1 cellular context compared by ENCODE assay signal in the genomic region with DNA sequence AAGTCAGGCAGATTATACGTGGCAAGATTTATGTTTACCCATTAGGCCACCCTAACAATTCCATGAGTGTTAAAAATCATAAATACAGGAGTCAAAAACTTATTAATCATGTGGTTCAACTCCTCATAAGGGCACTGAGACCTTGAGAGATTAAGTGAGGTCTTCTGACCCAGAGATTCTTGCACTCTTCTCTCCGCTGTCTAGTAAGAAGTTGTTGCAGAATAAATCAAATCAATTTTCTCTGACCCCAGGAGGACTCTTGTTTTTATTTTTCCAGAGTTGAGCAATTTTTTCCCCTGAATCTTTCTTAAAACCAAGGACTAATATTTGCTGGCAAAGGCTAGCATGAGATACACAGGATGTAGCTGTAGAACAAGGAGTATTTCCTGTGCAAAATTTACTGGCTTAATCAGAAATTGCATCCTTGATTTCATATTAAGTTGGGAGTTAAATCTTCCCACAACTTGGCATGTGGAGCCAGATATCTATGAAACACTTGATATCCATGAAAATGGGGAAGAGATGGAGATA.
TF ChIP-seq lines count a peak whose summit lies in the region.

No MANE protein-coding gene starts in this region.

TF ChIP-seq in endothelial cell of umbilical vein, 7 proteins besides CTCF, POLR2A, EP300 and RAD21:
- TF ChIP-seq EZH2 (IDR thresholded peaks at IDR 0.05; ENCODE audit: borderline replicate concordance, low read depth, low read length, severe bottlenecking): no peak
- no peak for TF ChIP-seq MYC (IDR thresholded peaks at IDR 0.05; ENCODE audit: low read depth, low read length)
- TF ChIP-seq JUN (IDR thresholded peaks at IDR 0.05; ENCODE audit: borderline replicate concordance, insufficient read depth, insufficient read length, low read depth): no peak
